Comparison of ENCODE assay signal across 8 cellular contexts in genomic region chr5:159316519-159317383, GRCh38. TPM values are rescaled to one million over a fixed set of nuclear protein-coding genes. Genes with fewer than 3 reads are reported as not detected.
DNase-seq lines count a peak whose midpoint lies in the region; ATAC-seq lines count a peak whose summit lies in the region.

No MANE protein-coding gene starts in this region.

- CTCF ChIA-PET in activated CD8-positive, alpha-beta T cell treated with anti-CD3 and anti-CD28 coated beads, Interleukin-2, amount 10 ng/mL, durations not matched to agents 7 days and 5 days (lab: Charles Lee): interaction anchor here (0.6 to 5.5 kb wide), 33 partner anchors 9 to 648 kb away, joined by 3 to 83 read pairs (median 4); partner anchors contain the start of gene IL12B

- no peak overlapping the region for H3K4me3 Mint-ChIP-seq in activated CD8-positive, alpha-beta T cell treated with anti-CD3 and anti-CD28 coated beads, Interleukin-2, amount 10 ng/mL, durations not matched to agents 7 days and 5 days

- no peaks in the 10 kb centered on the region for H3K9me3 Mint-ChIP-seq in activated CD8-positive, alpha-beta T cell treated with anti-CD3 and anti-CD28 coated beads, Interleukin-2, amount 10 ng/mL, durations not matched to agents 7 days and 5 days (ENCODE audit: insufficient read depth)

- ATAC-seq in activated CD8-positive, alpha-beta T cell treated with anti-CD3 and anti-CD28 coated beads, Interleukin-2, amount 10 ng/mL, durations not matched to agents 7 days and 5 days: peak; percentile 74
- no peak for ATAC-seq in HG03097 (IDR thresholded peaks at IDR 0.05; ENCODE audit: low FRiP score, unreplicated experiment)

- H3K27me3 Mint-ChIP-seq in activated CD8-positive, alpha-beta T cell treated with anti-CD3 and anti-CD28 coated beads, Interleukin-2, amount 10 ng/mL, durations not matched to agents 7 days and 5 days (ENCODE audit: low read depth): peaks cover 20% of the 10 kb centered on the region

- POLR2A ChIA-PET in activated CD8-positive, alpha-beta T cell treated with anti-CD3 and anti-CD28 coated beads, Interleukin-2, amount 10 ng/mL, durations not matched to agents 7 days and 5 days (lab: Charles Lee): no interaction called here

- no peaks in the 10 kb centered on the region for H3K36me3 Mint-ChIP-seq in activated CD8-positive, alpha-beta T cell treated with anti-CD3 and anti-CD28 coated beads, Interleukin-2, amount 10 ng/mL, durations not matched to agents 7 days and 5 days (ENCODE audit: low read depth)

- DNase-seq in COR-L47 (lab: John Stamatoyannopoulos, UW) (peak; percentile 26), GM19240 (ENCODE audit: insufficient read length, low spot score) (peak; percentile 14), NCI-H226 (peak; percentile 35), glomerular visceral epithelial cell (ENCODE audit: extremely low spot score) (peak; percentile 41), smooth muscle cell of the brain vasculature (ENCODE audit: low read depth, low spot score) (peak; percentile 26), DMS79 treated with DMSO at 0.1 percent for 48 hours (lab: John Stamatoyannopoulos, UW) (no peak)
- peak; percentile 69 for DNase-seq in activated CD8-positive, alpha-beta T cell treated with anti-CD3 and anti-CD28 coated beads, Interleukin-2, amount 10 ng/mL, durations not matched to agents 7 days and 5 days

- H3K27ac Mint-ChIP-seq in activated CD8-positive, alpha-beta T cell treated with anti-CD3 and anti-CD28 coated beads, Interleukin-2, amount 10 ng/mL, durations not matched to agents 7 days and 5 days: no peak overlapping the region

- no peaks in the 10 kb centered on the region for H3K4me1 Mint-ChIP-seq in activated CD8-positive, alpha-beta T cell treated with anti-CD3 and anti-CD28 coated beads, Interleukin-2, amount 10 ng/mL, durations not matched to agents 7 days and 5 days (ENCODE audit: low read depth)

RNA-seq across cellular contexts. Expression of gene IL12B, which starts 13.5 kb away (rescaled TPM):
- not detected for total RNA-seq in activated CD8-positive, alpha-beta T cell treated with anti-CD3 and anti-CD28 coated beads, Interleukin-2, amount 10 ng/mL, durations not matched to agents 7 days and 5 days

RNA-seq across cellular contexts. Expression of gene UBLCP1, which starts 53.7 kb away (rescaled TPM):
- 10 to 100 TPM; 27.8 to 28.4 TPM for total RNA-seq in activated CD8-positive, alpha-beta T cell treated with anti-CD3 and anti-CD28 coated beads, Interleukin-2, amount 10 ng/mL, durations not matched to agents 7 days and 5 days
